In genomic region chr3:20185364-20185732, GRCh38 we compare ENCODE assay signal across 8 cellular contexts. TPM values are rescaled to one million over a fixed set of nuclear protein-coding genes. Genes with fewer than 3 reads are reported as not detected.
DNase-seq lines count a peak whose midpoint lies in the region; ATAC-seq and TF ChIP-seq lines count a peak whose summit lies in the region.

No MANE protein-coding gene starts in this region.

- H3K9me2 ChIP-seq in GM23248 (ENCODE audit: insufficient read depth), result no peaks in the 10 kb centered on the region

- 13 to 17% methylated on average over 13 of the region's 13 CpGs for WGBS in GM23248 (ENCODE audit: low coverage in 1 of 2, low lambda C conversion rate in 2 of 2, missing lambda C conversion rate in 2 of 2), 2 experiments

- H3K4me1 Mint-ChIP-seq in progenitor cell of endocrine pancreas (ENCODE audit: low read depth), result no peaks in the 10 kb centered on the region

- peaks cover 8% of the 10 kb centered on the region; the same call in 1 of the 2 replicates for H3K4me1 ChIP-seq in GM23248 (ENCODE audit: insufficient read depth)

- in situ Hi-C loops in GM23248 (cut with MboI), result no loop called here

- H3K36me3 Mint-ChIP-seq in progenitor cell of endocrine pancreas (ENCODE audit: insufficient read depth), result peaks cover 1% of the 10 kb centered on the region

- peaks cover 15% of the 10 kb centered on the region; the same call in 1 of the 2 replicates for H3K79me2 ChIP-seq in GM23248 (ENCODE audit: insufficient read depth)

- H3K27me3 Mint-ChIP-seq in progenitor cell of endocrine pancreas, result no peaks in the 10 kb centered on the region

- ATAC-seq in HG03139 (IDR thresholded peaks at IDR 0.05; ENCODE audit: unreplicated experiment), result no peak

- peaks cover 4% of the 10 kb centered on the region; the same call in 1 of the 2 replicates for H3F3A ChIP-seq in GM23248 (ENCODE audit: insufficient read depth)

- TF ChIP-seq CTCF in coronary artery (IDR thresholded peaks at IDR 0.05) (no peak), progenitor cell of endocrine pancreas (IDR thresholded peaks at IDR 0.05; ENCODE audit: unreplicated experiment) (no peak)

- peak overlapping the region; percentile 98 for H3K4me3 ChIP-seq in GM23248
- peak overlapping the region; percentile 75 for H3K4me3 ChIP-seq in coronary artery

- no peak overlapping the region for H3K27ac ChIP-seq in GM23248
- no peak overlapping the region for H3K27ac ChIP-seq in coronary artery

- H3K4me3 Mint-ChIP-seq in progenitor cell of endocrine pancreas (ENCODE audit: low read depth), result no peak overlapping the region

- no peaks in the 10 kb centered on the region for H3K27me3 ChIP-seq in GM23248 (replicated peaks; ENCODE audit: insufficient read depth)

- H4K20me1 ChIP-seq in GM23248 (ENCODE audit: insufficient read depth), result no peaks in the 10 kb centered on the region

- H3K9ac ChIP-seq in GM23248, result peak overlapping the region; percentile 99

- no peaks in the 10 kb centered on the region for H3K9me3 ChIP-seq in GM23248 (ENCODE audit: low read depth)

- H3K9me3 Mint-ChIP-seq in progenitor cell of endocrine pancreas (ENCODE audit: low read depth), result no peaks in the 10 kb centered on the region

- peak; percentile 20 for DNase-seq in activated CD4-positive, alpha-beta T cell treated with anti-CD3 and anti-CD28 coated beads for 48 hours
- no peak for DNase-seq in activated CD4-positive, alpha-beta T cell treated with anti-CD3 and anti-CD28 coated beads, Interleukin-2, amount 50 U/mL, for 4 hours
- DNase-seq in GM23248, result peak; percentile 48
- DNase-seq in NCI-H69 (lab: John Stamatoyannopoulos, UW), result peak; percentile 62
- no peak for DNase-seq in coronary artery (ENCODE audit: low spot score)
- peak; percentile 17 for DNase-seq in myocyte (ENCODE audit: low read depth)
- no peak for DNase-seq in progenitor cell of endocrine pancreas (ENCODE audit: low spot score, unreplicated experiment)

- no peak overlapping the region for H3K27ac Mint-ChIP-seq in progenitor cell of endocrine pancreas

- peak overlapping the region; percentile 97 for H3K4me2 ChIP-seq in GM23248 (ENCODE audit: unreplicated experiment)

- H2AFZ ChIP-seq in GM23248, result peak overlapping the region; percentile 99

- H3K36me3 ChIP-seq in GM23248 (ENCODE audit: low read depth), result no peaks in the 10 kb centered on the region

RNA-seq across cellular contexts. Expression of gene SGO1, which starts 0.7 kb away (rescaled TPM):
- 1.0 and 5.7 TPM in 2 replicates for total RNA-seq in GM23248 (2014; rRNA removed; shearing (Covaris generic))
- polyA plus RNA-seq in GM23248 (2016; fragmentation: Nextera tagmentation; extraction: Ambion mirVana), result 6.6 and 7.4 TPM in 2 replicates
- total RNA-seq in myocyte (0.05 and 0.51 TPM in 2 replicates), progenitor cell of endocrine pancreas (14.8 and 15.1 TPM in 2 replicates)
- polyA plus RNA-seq in myocyte (2012), result 0.24 TPM

Comparison
In these comparisons a context has a peak if more than half of its experiments do, and no peak if none do; other contexts are left out.
1. DNase-seq: peak in activated CD4-positive, alpha-beta T cell treated with anti-CD3 and anti-CD28 coated beads for 48 hours (single experiment), GM23248 (single experiment), NCI-H69 (single experiment) and myocyte (single experiment); none in activated CD4-positive, alpha-beta T cell treated with anti-CD3 and anti-CD28 coated beads, Interleukin-2, amount 50 U/mL, for 4 hours (0 of 2), coronary artery (single experiment) and progenitor cell of endocrine pancreas (single experiment).